10 cellular contexts compared by ENCODE assay signal in genomic region chr15:57079907-57080750, GRCh38.
DNase-seq lines count a peak whose midpoint lies in the region; ATAC-seq, FAIRE-seq and TF ChIP-seq lines count a peak whose summit lies in the region.
"Had no signal": no experiment of that assay in that cellular context is flagged by ENCODE, and none has a peak within 500 bp of the region (broad histone marks: within the 10 kb centered on the region; RNA-seq: fewer than 3 reads in every experiment).

No MANE protein-coding gene starts in this region.

- DNase-seq in GM12892 (ENCODE audit: insufficient read length) (no peak), SKM-1 treated with dmso at 0.1 percent for 144 hours (lab: John Stamatoyannopoulos, UW; ENCODE audit: unreplicated experiment) (peak; percentile 34), memory B cell (ENCODE audit: low spot score in 2 of 2) (no peak), NK-92 (lab: John Stamatoyannopoulos, UW; ENCODE audit: unreplicated experiment) (no peak), hepatic stellate cell (ENCODE audit: low spot score) (no peak)
- no peak for DNase-seq in activated T-cell treated with anti-CD3 and anti-CD28 coated beads, Interleukin-2, amount 50 U/mL, for 1 hour
- DNase-seq: heart right ventricle had no signal

- TF ChIP-seq POLR2A in GM12892 (IDR thresholded peaks at IDR 0.05; ENCODE audit: low read depth, low read length), result no peak

- H3K9me3 Mint-ChIP-seq in memory B cell, result no peaks in the 10 kb centered on the region

- ATAC-seq in HG02938 (IDR thresholded peaks at IDR 0.05; ENCODE audit: unreplicated experiment) (peak; percentile 49), memory B cell (ENCODE audit: low read depth) (peak; percentile 46), HG03159 (IDR thresholded peaks at IDR 0.05; ENCODE audit: unreplicated experiment) (no peak)

- peak overlapping the region; percentile 39 for H3K27ac Mint-ChIP-seq in memory B cell

- no peak overlapping the region for H3K4me3 Mint-ChIP-seq in memory B cell

- H3K27me3 Mint-ChIP-seq in memory B cell, result no peaks in the 10 kb centered on the region

- H3K4me1 Mint-ChIP-seq in memory B cell, result peaks cover 19% of the 10 kb centered on the region

- peak; percentile 54 for FAIRE-seq in GM12892 (lab: Jason Lieb, UNC)
- FAIRE-seq: colon had no signal

- peaks cover 7% of the 10 kb centered on the region for H3K36me3 Mint-ChIP-seq in memory B cell
